8 cellular contexts compared by ENCODE assay signal in the genomic region with DNA sequence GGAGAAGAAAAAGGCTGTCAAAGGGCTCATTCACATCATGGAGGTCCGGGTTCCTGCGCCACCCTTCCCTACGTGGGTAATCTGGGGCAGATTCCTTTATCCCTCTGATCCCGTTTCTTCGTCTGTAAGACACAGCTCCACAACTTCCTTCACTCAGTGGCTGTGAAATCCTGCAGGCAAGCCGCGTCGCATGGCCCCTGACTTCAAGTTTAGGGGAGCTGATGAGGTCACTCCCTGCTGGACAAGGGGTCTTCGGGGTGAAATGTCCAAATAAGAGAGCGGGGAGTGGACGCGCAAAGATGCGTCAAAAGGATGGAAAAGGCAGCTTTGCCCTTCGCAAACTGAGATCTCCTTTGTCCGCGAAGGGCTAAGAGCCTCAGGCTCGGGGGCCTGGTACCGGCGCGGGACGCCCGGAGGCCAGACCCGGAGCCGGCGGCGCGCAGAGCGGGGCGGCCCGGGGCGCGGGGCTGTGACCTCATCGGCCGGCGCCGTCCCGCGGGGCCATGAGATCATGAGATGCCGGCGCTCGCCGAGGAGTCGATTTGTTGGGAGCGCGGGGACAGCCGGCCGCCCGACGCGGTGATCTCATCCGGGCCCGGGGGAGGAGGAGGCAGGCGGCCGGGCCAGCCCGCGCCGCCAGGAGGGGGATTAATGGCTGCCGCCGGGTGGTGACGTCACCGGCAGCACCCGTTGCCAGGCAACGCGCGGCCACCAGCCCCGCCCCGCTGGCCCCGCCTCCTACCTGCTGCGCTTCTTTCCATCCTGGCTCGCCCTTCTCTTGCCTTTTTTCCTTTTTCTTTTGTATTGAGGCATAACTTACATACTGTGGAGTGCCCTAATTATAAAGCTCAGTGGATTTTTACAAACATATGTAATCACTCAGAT.
DNase-seq lines count a peak whose midpoint lies in the region; ATAC-seq, FAIRE-seq and TF ChIP-seq lines count a peak whose summit lies in the region.

No MANE protein-coding gene starts in this region.

- POLR2A ChIA-PET in Caco-2 (lab: Charles Lee), result no interaction called here

- intact Hi-C loops in Caco-2 (cut with micrococcal nuclease; ENCODE audit: unreplicated experiment), result loop anchor here (1.0 kb wide), 1 partner anchor 83 kb away; no protein-coding TSS in a partner anchor

- H3K36me3 Mint-ChIP-seq in Caco-2 (ENCODE audit: insufficient read depth, unreplicated experiment) (peaks cover 19% of the 10 kb centered on the region), endothelial cell (ENCODE audit: low read depth, unreplicated experiment) (peaks cover 3% of the 10 kb centered on the region)

- H3K27ac Mint-ChIP-seq in Caco-2 (ENCODE audit: unreplicated experiment), result peak overlapping the region; percentile 39
- H3K27ac Mint-ChIP-seq in endothelial cell (ENCODE audit: unreplicated experiment), result peak overlapping the region; percentile 99

- no peaks in the 10 kb centered on the region for H3K36me3 ChIP-seq in Caco-2 (ENCODE audit: control insufficient read depth, insufficient read depth, low read length)

- H3K4me3 ChIP-seq in Caco-2 (ENCODE audit: low read depth, low read length), result peak overlapping the region; percentile 92

- H3K4me3 Mint-ChIP-seq in Caco-2 (ENCODE audit: unreplicated experiment) (peak overlapping the region; percentile 83), endothelial cell (ENCODE audit: unreplicated experiment) (peak overlapping the region; percentile 95)

- BruUV-seq in Caco-2 (replicated peaks; lab: Mats Ljungman, UMichigan), result TSS peak; percentile 83

- ATAC-seq in GM21367 (IDR thresholded peaks at IDR 0.05; ENCODE audit: unreplicated experiment), result peak; percentile 76

- H3K27me3 Mint-ChIP-seq in Caco-2 (ENCODE audit: insufficient read depth, unreplicated experiment), result no peaks in the 10 kb centered on the region
- H3K27me3 Mint-ChIP-seq in endothelial cell (ENCODE audit: unreplicated experiment), result peaks cover 16% of the 10 kb centered on the region

- peak; percentile 85 for FAIRE-seq in HTR-8/SVneo (lab: Jason Lieb, UNC)

- H3K9me3 ChIP-seq in Caco-2, result no peaks in the 10 kb centered on the region

- H3K4me1 ChIP-seq in Caco-2, result no peaks in the 10 kb centered on the region; the same call in 1 of the 2 replicates

- H3K27me3 ChIP-seq in Caco-2 (replicated peaks; ENCODE audit: control insufficient read depth, insufficient read depth, low read length), result no peaks in the 10 kb centered on the region

- CTCF ChIA-PET in Caco-2 (lab: Charles Lee), result interaction anchor here (0.6 kb wide), 1 partner anchor 62 kb away, joined by 4 read pairs; the partner anchor contains the start of gene HRK

- H3K9me3 Mint-ChIP-seq in Caco-2 (ENCODE audit: unreplicated experiment) (no peaks in the 10 kb centered on the region), endothelial cell (ENCODE audit: unreplicated experiment) (no peaks in the 10 kb centered on the region)

- peak; percentile 91 to 93 for DNase-seq in Caco-2
- DNase-seq in HTR-8/SVneo (ENCODE audit: insufficient read length, low spot score), result peak; percentile 95
- peak; percentile 77 for DNase-seq in NOMO-1 treated with DMSO at 0.1 percent for 48 hours (lab: John Stamatoyannopoulos, UW; ENCODE audit: unreplicated experiment)
- peak; percentile 92 for DNase-seq in activated CD8-positive, alpha-beta memory T cell treated with anti-CD3 and anti-CD28 coated beads, Interleukin-2, amount 50 U/mL, for 4 hours
- peak; percentile 83 for DNase-seq in endothelial cell (ENCODE audit: low spot score)
- peak; percentile 91 for DNase-seq in midbrain (lab: John Stamatoyannopoulos, UW)
- DNase-seq in stimulated activated CD8-positive, alpha-beta memory T cell treated with anti-CD3 and anti-CD28 coated beads, Interleukin-15, amount 100 ng/mL, for 48 hours (ENCODE audit: low read depth in 2 of 2), result peak; percentile 84 to 85

- TF ChIP-seq CTCF in Caco-2 (IDR thresholded peaks at IDR 0.05; ENCODE audit: insufficient read depth in 1 of 2, low read depth in 1 of 2, low read length in 1 of 2, severe bottlenecking in 1 of 2, unreplicated experiment in 1 of 2) (no peak), endothelial cell (IDR thresholded peaks at IDR 0.05; ENCODE audit: unreplicated experiment) (no peak)

- H3K4me1 Mint-ChIP-seq in Caco-2 (ENCODE audit: low read depth, unreplicated experiment), result peaks cover 15% of the 10 kb centered on the region
- H3K4me1 Mint-ChIP-seq in endothelial cell (ENCODE audit: unreplicated experiment), result peaks cover 19% of the 10 kb centered on the region

Comparison
In these comparisons a context has a peak if more than half of its experiments do, and no peak if none do; other contexts are left out.
1. Peak in every context shown above with its lines: DNase-seq, ATAC-seq and H3K4me3 ChIP-seq.